Comparison of ENCODE assay signal across 9 cellular contexts in the genomic region with DNA sequence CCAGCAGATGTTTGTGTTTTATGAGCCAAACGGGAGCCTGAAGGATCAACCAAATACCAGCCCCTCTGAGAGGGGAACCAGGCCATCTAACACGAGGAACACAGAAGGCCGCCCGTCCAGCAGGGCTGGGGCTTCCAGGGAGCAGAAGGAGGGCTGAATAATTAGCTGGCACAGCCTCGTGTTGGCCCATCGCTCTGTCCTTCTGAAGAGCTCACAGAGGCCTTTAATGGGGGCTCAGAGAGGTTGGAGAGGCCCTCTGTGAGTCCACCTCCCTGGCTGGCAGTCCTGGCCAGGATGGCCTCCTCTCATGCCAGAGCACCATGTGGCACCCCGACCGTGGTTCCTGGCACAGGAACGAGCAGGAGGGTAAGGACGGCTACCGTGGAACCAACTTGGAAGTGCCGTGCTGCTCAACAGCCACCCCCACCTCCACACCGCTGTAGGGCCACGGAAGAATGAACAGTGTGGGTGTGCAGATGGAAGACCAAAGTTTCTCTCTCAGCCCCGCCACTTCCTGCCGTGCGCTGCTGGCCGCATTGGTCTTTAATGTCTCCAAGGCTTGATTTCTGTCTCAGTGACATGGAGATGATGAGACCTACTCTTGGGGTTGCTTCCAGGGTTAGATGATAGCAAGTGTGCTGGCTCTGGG.
DNase-seq lines count a peak whose midpoint lies in the region; ATAC-seq and TF ChIP-seq lines count a peak whose summit lies in the region.
"Had no signal": no experiment of that assay in that cellular context is flagged by ENCODE, and none has a peak within 500 bp of the region (broad histone marks: within the 10 kb centered on the region; RNA-seq: fewer than 3 reads in every experiment).

No MANE protein-coding gene starts in this region.

- H3K4me3 Mint-ChIP-seq in GM23338 (no peak overlapping the region), nephron progenitor cell (peak overlapping the region; percentile 35)

- ATAC-seq in GM18867 (IDR thresholded peaks at IDR 0.05; ENCODE audit: unreplicated experiment) (peak; percentile 84), GM23338 (no peak), HG02970 (IDR thresholded peaks at IDR 0.05; ENCODE audit: low FRiP score, unreplicated experiment) (no peak)
- ATAC-seq: HCT116 had no signal

- H3F3A ChIP-seq in GM23338 (replicated peaks; ENCODE audit: low read depth) = no peaks in the 10 kb centered on the region

- peak overlapping the region; percentile 8; the same call in 1 of the 2 replicates for H2AFZ ChIP-seq in GM23338

- H3K4me1 Mint-ChIP-seq in GM23338 (peaks cover 29% of the 10 kb centered on the region), nephron progenitor cell (peaks cover 94% of the 10 kb centered on the region)

- H3K4me1 ChIP-seq in GM23338 (ENCODE audit: insufficient read depth) (peaks cover 41% of the 10 kb centered on the region), SJCRH30 (peaks cover 48% of the 10 kb centered on the region)

- H3K79me2 ChIP-seq in GM23338 (replicated peaks; ENCODE audit: insufficient read depth) = no peaks in the 10 kb centered on the region

- no peak overlapping the region for H3K4me2 ChIP-seq in GM23338

- H3K36me3 Mint-ChIP-seq in GM23338 (ENCODE audit: low read depth) (no peaks in the 10 kb centered on the region; the same call in 2 of the 3 replicates), nephron progenitor cell (ENCODE audit: low read depth) (peaks cover 4% of the 10 kb centered on the region)

- peaks cover 20% of the 10 kb centered on the region for H3K9me2 ChIP-seq in GM23338 (ENCODE audit: insufficient read depth)

- no peak for DNase-seq in GM23338 (ENCODE audit: low spot score)
- DNase-seq in NCI-H69 (lab: John Stamatoyannopoulos, UW) = peak; percentile 24
- no peak for DNase-seq in nephron progenitor cell
- no peak for DNase-seq in AG08396 (ENCODE audit: low spot score)
- DNase-seq in NOMO-1 treated with DMSO at 0.1 percent for 48 hours (lab: John Stamatoyannopoulos, UW; ENCODE audit: unreplicated experiment) = no peak
- DNase-seq in SJCRH30 = no peak

- H3K36me3 ChIP-seq in GM23338 (ENCODE audit: insufficient read depth) = no peaks in the 10 kb centered on the region
- no peaks in the 10 kb centered on the region for H3K36me3 ChIP-seq in SJCRH30

- no peak overlapping the region for H3K27ac Mint-ChIP-seq in GM23338
- H3K27ac Mint-ChIP-seq in nephron progenitor cell = peak overlapping the region; percentile 99

- H4K20me1 ChIP-seq in GM23338 (replicated peaks; ENCODE audit: insufficient read depth) = no peaks in the 10 kb centered on the region

- no peaks in the 10 kb centered on the region for H3K27me3 ChIP-seq in GM23338 (ENCODE audit: insufficient read depth)
- H3K27me3 ChIP-seq in SJCRH30 = no peaks in the 10 kb centered on the region

- H3K9me3 ChIP-seq in SJCRH30 (replicated peaks) = no peaks in the 10 kb centered on the region

- no peaks in the 10 kb centered on the region for H3K9me3 Mint-ChIP-seq in GM23338
- no peaks in the 10 kb centered on the region for H3K9me3 Mint-ChIP-seq in nephron progenitor cell

- H3K27ac ChIP-seq in GM23338 (ENCODE audit: low read depth) (no peak overlapping the region), SJCRH30 (no peak overlapping the region)

- H3K4me3 ChIP-seq in GM23338 (no peak overlapping the region), SJCRH30 (no peak overlapping the region)

- TF ChIP-seq CTCF in GM23338 (conservative IDR thresholded peaks at IDR 0.05; ENCODE audit: low read depth in 2 of 2) (no peak), nephron progenitor cell (IDR thresholded peaks at IDR 0.05) (no peak)

- peaks cover 10% of the 10 kb centered on the region for H3K27me3 Mint-ChIP-seq in GM23338 (ENCODE audit: insufficient read depth, low read depth, poor library complexity)
- H3K27me3 Mint-ChIP-seq in nephron progenitor cell (ENCODE audit: low read depth, poor library complexity) = no peaks in the 10 kb centered on the region

TF ChIP-seq in GM23338, 12 proteins besides CTCF, POLR2A, EP300 and RAD21:
- no peak for TF ChIP-seq ZNF462 (CRISPR knock-in tag; IDR thresholded peaks at IDR 0.05)
- no peak for TF ChIP-seq JUNB (IDR thresholded peaks at IDR 0.05; ENCODE audit: unreplicated experiment)
- no peak for TF ChIP-seq NANOG (IDR thresholded peaks at IDR 0.05; ENCODE audit: borderline replicate concordance)
- no peak for TF ChIP-seq STAT1 (IDR thresholded peaks at IDR 0.05; ENCODE audit: unreplicated experiment)
- TF ChIP-seq EZH2phosphoT487 (IDR thresholded peaks at IDR 0.05; ENCODE audit: unreplicated experiment) = no peak
- no peak for TF ChIP-seq EZH2 (IDR thresholded peaks at IDR 0.05; ENCODE audit: low read depth, unreplicated experiment)
- no peak for TF ChIP-seq CREB1 (CRISPR knock-in tag; IDR thresholded peaks at IDR 0.05; ENCODE audit: low read depth)
TF ChIP-seq in GM23338: peak in this region for 0.
